26 cellular contexts compared by ENCODE assay signal in the genomic region with DNA sequence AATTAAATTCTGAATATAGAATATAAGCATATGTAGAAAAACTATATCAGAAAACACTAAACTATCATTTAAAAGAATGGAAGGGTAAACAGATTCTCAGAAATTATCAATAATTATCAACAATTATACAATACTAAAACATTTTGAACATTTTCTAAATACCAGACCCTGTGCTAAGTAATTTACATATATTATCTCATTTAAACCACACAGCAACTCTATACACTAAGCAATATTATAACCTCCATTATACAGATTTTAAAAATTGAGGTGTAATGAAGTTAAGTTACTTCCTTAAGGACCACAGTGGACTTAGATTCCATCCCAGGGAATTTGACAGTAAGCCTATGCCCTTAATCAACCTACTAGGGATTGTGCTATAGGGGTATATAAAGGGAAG.
"Had no signal": no experiment of that assay in that cellular context is flagged by ENCODE, and none has a peak within 500 bp of the region (broad histone marks: within the 10 kb centered on the region; RNA-seq: fewer than 3 reads in every experiment).

No MANE protein-coding gene starts in this region.

- H3K27ac ChIP-seq: adrenal gland, body of pancreas, brain microvascular endothelial cell, breast epithelium, VCaP had no signal

- H3K4me3 Mint-ChIP-seq: activated B cell treated with CpG ODN at 0.5 μM for 24 hours; activated CD4-positive, alpha-beta memory T cell treated with anti-CD3 and anti-CD28 coated beads for 36 hours; activated CD8-positive, alpha-beta T cell treated with anti-CD3 and anti-CD28 coated beads for 36 hours; activated naive CD4-positive, alpha-beta T cell treated with anti-CD3 and anti-CD28 coated beads for 36 hours; activated naive CD8-positive, alpha-beta T cell treated with anti-CD3 and anti-CD28 coated beads for 36 hours; activated T-cell treated with anti-CD3 and anti-CD28 coated beads, Interleukin-2, amount 50 U/mL, for 4 hours; activated T-helper 1 cell treated with anti-CD3 and anti-CD28 coated beads, Interleukin-12 subunit alpha, Interleukin-12 subunit beta, Interleukin-2, Interleukin-4 antibody, amounts not matched to agents 30 ng/mL and 10 ng/mL and 1 ng/mL, durations not matched to agents 14 hours and 24 hours and 36 hours; T-helper 1 cell treated with Interleukin-12 subunit alpha and Interleukin-12 subunit beta and Interleukin-4 antibody, amounts not matched to agents 30 μg/mL and 1 μg/mL, for 36 hours had no signal

- H3K27me3 Mint-ChIP-seq: activated B cell treated with CpG ODN at 0.5 μM for 24 hours; activated CD4-positive, alpha-beta memory T cell treated with anti-CD3 and anti-CD28 coated beads for 36 hours; activated CD4-positive, alpha-beta T cell treated with anti-CD3 and anti-CD28 coated beads, Interleukin-2, amount 10 ng/mL, durations not matched to agents 24 days and 14 days; activated CD8-positive, alpha-beta T cell treated with anti-CD3 and anti-CD28 coated beads for 36 hours; activated naive CD8-positive, alpha-beta T cell treated with anti-CD3 and anti-CD28 coated beads for 36 hours; activated T-helper 17 cell treated with anti-CD3 and anti-CD28 coated beads, Interleukin-2, amount 50 U/mL, for 72 hours had no signal

- H3K4me3 ChIP-seq: adrenal gland, body of pancreas, breast epithelium had no signal

- H3K9me3 ChIP-seq: adrenal gland, body of pancreas, breast epithelium had no signal

- H3K9me3 Mint-ChIP-seq: activated B cell treated with CpG ODN at 0.5 μM for 24 hours; activated CD4-positive, alpha-beta memory T cell treated with anti-CD3 and anti-CD28 coated beads for 36 hours; activated CD4-positive, alpha-beta T cell treated with anti-CD3 and anti-CD28 coated beads, Interleukin-2, amount 10 ng/mL, durations not matched to agents 24 days and 14 days; activated CD8-positive, alpha-beta T cell treated with anti-CD3 and anti-CD28 coated beads for 36 hours; activated naive CD4-positive, alpha-beta T cell treated with anti-CD3 and anti-CD28 coated beads for 36 hours; activated naive CD4-positive, alpha-beta T cell treated with anti-CD3 and anti-CD28 coated beads, Interleukin-2, amount 50 U/mL, for 72 hours; activated naive CD8-positive, alpha-beta T cell treated with anti-CD3 and anti-CD28 coated beads for 36 hours; activated T-cell treated with anti-CD3 and anti-CD28 coated beads, Interleukin-2, amount 50 U/mL, for 4 hours; activated T-cell treated with anti-CD3 and anti-CD28 coated beads, Interleukin-2, amount 50 U/mL, for 72 hours; activated T-helper 1 cell treated with anti-CD3 and anti-CD28 coated beads, Interleukin-12 subunit alpha, Interleukin-12 subunit beta, Interleukin-2, Interleukin-4 antibody, amounts not matched to agents 30 ng/mL and 10 ng/mL and 1 ng/mL, durations not matched to agents 14 hours and 24 hours and 36 hours; activated T-helper 17 cell treated with anti-CD3 and anti-CD28 coated beads, Interleukin-2, amount 50 U/mL, for 72 hours; T-helper 1 cell treated with Interleukin-12 subunit alpha and Interleukin-12 subunit beta and Interleukin-4 antibody, amounts not matched to agents 30 μg/mL and 1 μg/mL, for 36 hours had no signal

- H3K36me3 ChIP-seq: adrenal gland, brain microvascular endothelial cell, breast epithelium had no signal

- H3K4me1 ChIP-seq: body of pancreas, breast epithelium had no signal

- ATAC-seq: body of pancreas had no signal

- DNase-seq: activated B cell treated with CpG ODN at 0.5 μM for 24 hours; activated CD4-positive, alpha-beta T cell treated with anti-CD3 and anti-CD28 coated beads, Interleukin-2, amount 50 U/mL, for 1 hour; activated CD4-positive, CD25-positive, alpha-beta regulatory T cell treated with anti-CD3 and anti-CD28 coated beads, Interleukin-2, amount 50 U/mL, for 72 hours; activated naive CD4-positive, alpha-beta T cell; activated T-cell treated with anti-CD3 and anti-CD28 coated beads, Interleukin-2, amount 50 U/mL, for 1 hour; adrenal gland; aorta; central memory CD4-positive, alpha-beta T cell; cerebellar nuclear complex; T-helper 9 cell had no signal

- H3K27ac Mint-ChIP-seq: activated CD4-positive, alpha-beta memory T cell treated with anti-CD3 and anti-CD28 coated beads for 36 hours; activated CD4-positive, alpha-beta T cell treated with anti-CD3 and anti-CD28 coated beads, Interleukin-2, amount 10 ng/mL, durations not matched to agents 24 days and 14 days; activated CD8-positive, alpha-beta T cell treated with anti-CD3 and anti-CD28 coated beads for 36 hours; activated naive CD4-positive, alpha-beta T cell treated with anti-CD3 and anti-CD28 coated beads for 36 hours; activated naive CD4-positive, alpha-beta T cell treated with anti-CD3 and anti-CD28 coated beads, Interleukin-2, amount 50 U/mL, for 72 hours; activated naive CD8-positive, alpha-beta T cell treated with anti-CD3 and anti-CD28 coated beads for 36 hours; T-helper 1 cell treated with Interleukin-12 subunit alpha and Interleukin-12 subunit beta and Interleukin-4 antibody, amounts not matched to agents 30 μg/mL and 1 μg/mL, for 36 hours; T-helper 2 cell treated with Interferon-gamma antibody and Interleukin-4, amounts not matched to agents 5 μg/mL and 100 μg/mL, for 36 hours had no signal
